8 cellular contexts compared by ENCODE assay signal in the genomic region with DNA sequence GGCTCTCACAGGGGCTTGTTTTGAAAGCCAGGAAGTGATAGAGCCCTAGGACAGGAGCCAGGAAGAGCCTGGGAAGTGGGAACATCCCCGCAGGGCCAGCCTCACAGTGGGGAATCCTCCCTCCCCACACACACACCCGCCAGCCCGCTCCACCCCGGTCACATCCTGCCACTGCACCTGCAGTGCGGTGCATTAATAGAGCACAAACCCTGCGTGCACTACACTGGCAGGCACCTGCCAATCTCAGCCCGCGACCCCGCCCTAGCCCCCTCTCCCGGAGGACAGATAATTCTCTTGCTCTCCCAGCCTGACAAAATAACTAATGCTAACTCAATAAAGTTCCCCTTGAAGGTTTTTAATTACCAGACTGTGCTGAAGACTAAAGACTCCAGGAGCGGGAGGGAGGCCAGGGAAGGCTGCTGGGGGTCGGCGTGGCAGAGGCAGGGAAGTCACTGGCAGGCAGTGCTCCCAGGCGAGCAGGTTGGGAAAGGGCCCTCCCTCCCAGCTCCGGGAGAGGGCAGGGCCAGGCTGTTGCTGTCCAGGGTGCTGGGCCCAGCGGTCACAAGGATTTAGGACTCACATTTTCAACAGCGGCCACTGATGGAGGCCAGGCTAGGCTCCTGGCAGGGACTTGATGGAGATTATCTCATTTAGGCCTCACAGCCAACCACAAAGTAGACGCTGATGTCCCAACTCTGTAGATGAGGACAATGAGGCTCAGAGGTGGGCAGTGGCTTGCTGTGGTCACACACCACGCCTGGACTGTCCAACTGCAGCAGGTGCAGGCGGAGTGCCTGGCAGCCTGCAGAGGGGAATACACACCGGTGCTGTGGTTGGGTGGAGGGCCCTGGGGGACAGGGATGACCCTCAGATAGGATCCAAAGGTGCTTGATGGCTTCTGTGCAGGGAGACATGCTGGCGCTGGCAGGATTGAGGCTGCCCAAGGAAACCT. TPM values are rescaled to one million over a fixed set of nuclear protein-coding genes. Genes with fewer than 3 reads are reported as not detected.
DNase-seq lines count a peak whose midpoint lies in the region; ATAC-seq and TF ChIP-seq lines count a peak whose summit lies in the region.

No MANE protein-coding gene starts in this region.

- TF ChIP-seq POLR2A in lower leg skin (IDR thresholded peaks at IDR 0.05): no peak

- no peak for ATAC-seq in GM21717 (IDR thresholded peaks at IDR 0.05; ENCODE audit: unreplicated experiment)
- no peak for ATAC-seq in GM21619 (IDR thresholded peaks at IDR 0.05; ENCODE audit: unreplicated experiment)

- intact Hi-C loops in lower leg skin (cut with DNase I; ENCODE audit: low total_unique reads): no loop called here

- no peak for TF ChIP-seq CTCF in lower leg skin (IDR thresholded peaks at IDR 0.05)

- 57% methylated on average over 22 of the region's 22 CpGs for WGBS in lower leg skin, 2 donors

- no peak overlapping the region for H3K4me3 ChIP-seq in lower leg skin (ENCODE audit: low read depth, poor library complexity, severe bottlenecking)

- DNase-seq in DMS153 treated with DMSO at 0.1 percent for 48 hours (lab: John Stamatoyannopoulos, UW; ENCODE audit: unreplicated experiment) (peak; percentile 21), LoVo (ENCODE audit: low spot score) (peak; percentile 14), left kidney (ENCODE audit: low read depth, low spot score) (peak; percentile 94), NCI-H524 treated with DMSO at 0.1 percent for 48 hours (lab: John Stamatoyannopoulos, UW) (no peak), lower leg skin (ENCODE audit: low spot score in 2 of 2) (no peak)
- peak; percentile 37 for DNase-seq in activated naive CD4-positive, alpha-beta T cell treated with anti-CD3 and anti-CD28 coated beads, Interleukin-2, amount 50 U/mL, for 16 hours

RNA-seq across cellular contexts. Expression of gene TCF20, which starts 23.9 kb away (rescaled TPM):
- 10 to 100 TPM; 51.1 to 62.3 (median 58.4) TPM for total RNA-seq in lower leg skin

Comparison
In these comparisons a context has a peak if more than half of its experiments do, and no peak if none do; other contexts are left out.
1. DNase-seq: peak in DMS153 treated with DMSO at 0.1 percent for 48 hours (single experiment), LoVo (single experiment), activated naive CD4-positive, alpha-beta T cell treated with anti-CD3 and anti-CD28 coated beads, Interleukin-2, amount 50 U/mL, for 16 hours (single experiment) and left kidney (single experiment); none in NCI-H524 treated with DMSO at 0.1 percent for 48 hours (single experiment) and lower leg skin (0 of 2).